Comparison of ENCODE assay signal across 17 cellular contexts in genomic region chr2:214839464-214839863, GRCh38. TPM values are rescaled to one million over a fixed set of nuclear protein-coding genes. Genes with fewer than 3 reads are reported as not detected.
DNase-seq lines count a peak whose midpoint lies in the region; ATAC-seq and TF ChIP-seq lines count a peak whose summit lies in the region.
"Had no signal": no experiment of that assay in that cellular context is flagged by ENCODE, and none has a peak within 500 bp of the region (broad histone marks: within the 10 kb centered on the region; RNA-seq: fewer than 3 reads in every experiment).

No MANE protein-coding gene starts in this region.

- no peak overlapping the region for H3K27ac Mint-ChIP-seq in natural killer cell treated with Interleukin-12 subunit alpha and Interleukin-12 subunit beta and Interleukin-15 and Interleukin-18, amount 100 ng/mL, for 72 hours
- H3K27ac Mint-ChIP-seq: activated naive CD4-positive, alpha-beta T cell treated with anti-CD3 and anti-CD28 coated beads for 36 hours had no signal

- H3K36me3 ChIP-seq in SJCRH30: no peaks in the 10 kb centered on the region
- H3K36me3 ChIP-seq: BLaER1, brain microvascular endothelial cell, ovary, spleen, suprapubic skin had no signal

- H3K36me3 Mint-ChIP-seq in natural killer cell treated with Interleukin-12 subunit alpha and Interleukin-12 subunit beta and Interleukin-15 and Interleukin-18, amount 100 ng/mL, for 72 hours: no peaks in the 10 kb centered on the region

- no peak overlapping the region for H3K4me3 ChIP-seq in NB4 (ENCODE audit: low read depth, low read length)
- no peak overlapping the region for H3K4me3 ChIP-seq in SJCRH30
- H3K4me3 ChIP-seq: BLaER1, ovary, spleen, suprapubic skin had no signal

- no peaks in the 10 kb centered on the region for H3K27me3 Mint-ChIP-seq in natural killer cell treated with Interleukin-12 subunit alpha and Interleukin-12 subunit beta and Interleukin-15 and Interleukin-18, amount 100 ng/mL, for 72 hours

- no peak for TF ChIP-seq CTCF in NB4 (IDR thresholded peaks at IDR 0.05; ENCODE audit: low read depth, low read length)

- CTCF ChIA-PET in HEK293T (lab: Yijun Ruan, JAX): no interaction called here

- peak; percentile 2 for DNase-seq in NB4 (ENCODE audit: low read depth)
- no peak for DNase-seq in natural killer cell treated with Interleukin-12 subunit alpha and Interleukin-12 subunit beta and Interleukin-15 and Interleukin-18, amount 100 ng/mL, for 72 hours (ENCODE audit: low spot score)
- DNase-seq in mesenteric fat pad (ENCODE audit: low spot score): no peak
- DNase-seq in HEK293T (ENCODE audit: extremely low spot score): no peak
- no peak for DNase-seq in SJCRH30
- DNase-seq: activated naive CD4-positive, alpha-beta T cell treated with anti-CD3 and anti-CD28 coated beads for 36 hours; brain microvascular endothelial cell; effector CD8-positive, alpha-beta T cell; NCI-H1436; NCI-H524; ovary; spleen had no signal

- H3K27ac ChIP-seq in SJCRH30: no peak overlapping the region
- H3K27ac ChIP-seq: BLaER1, brain microvascular endothelial cell, ovary, spleen, suprapubic skin had no signal

- TF ChIP-seq POLR2A in NB4 (IDR thresholded peaks at IDR 0.05; ENCODE audit: extremely low read depth, insufficient read length): no peak

- POLR2A ChIA-PET in HEK293T (lab: Yijun Ruan, JAX): no interaction called here

- no peaks in the 10 kb centered on the region for H3K27me3 ChIP-seq in SJCRH30
- H3K27me3 ChIP-seq: BLaER1, brain microvascular endothelial cell, ovary, spleen, suprapubic skin had no signal

- H3K4me3 Mint-ChIP-seq in natural killer cell treated with Interleukin-12 subunit alpha and Interleukin-12 subunit beta and Interleukin-15 and Interleukin-18, amount 100 ng/mL, for 72 hours: no peak overlapping the region
- H3K4me3 Mint-ChIP-seq: activated naive CD4-positive, alpha-beta T cell treated with anti-CD3 and anti-CD28 coated beads for 36 hours had no signal

- ATAC-seq in GM18868 (IDR thresholded peaks at IDR 0.05; ENCODE audit: unreplicated experiment): peak; percentile 87
- peak; percentile 85 for ATAC-seq in GM21528 (IDR thresholded peaks at IDR 0.05; ENCODE audit: low FRiP score, unreplicated experiment)
- ATAC-seq in HG03025 (IDR thresholded peaks at IDR 0.05; ENCODE audit: low FRiP score, unreplicated experiment): peak; percentile 78
- ATAC-seq in natural killer cell treated with Interleukin-12 subunit alpha and Interleukin-12 subunit beta and Interleukin-15 and Interleukin-18, amount 100 ng/mL, for 72 hours: no peak

- no peaks in the 10 kb centered on the region for H3K4me1 ChIP-seq in SJCRH30
- H3K4me1 ChIP-seq: BLaER1, spleen, suprapubic skin had no signal

- H3K4me1 Mint-ChIP-seq in natural killer cell treated with Interleukin-12 subunit alpha and Interleukin-12 subunit beta and Interleukin-15 and Interleukin-18, amount 100 ng/mL, for 72 hours (ENCODE audit: low read depth in 2 of 2): no peaks in the 10 kb centered on the region

- no peaks in the 10 kb centered on the region for H3K9me3 ChIP-seq in SJCRH30 (replicated peaks)
- H3K9me3 ChIP-seq: ovary, suprapubic skin had no signal

- H3K9me3 Mint-ChIP-seq in natural killer cell treated with Interleukin-12 subunit alpha and Interleukin-12 subunit beta and Interleukin-15 and Interleukin-18, amount 100 ng/mL, for 72 hours: no peaks in the 10 kb centered on the region
- H3K9me3 Mint-ChIP-seq: activated naive CD4-positive, alpha-beta T cell treated with anti-CD3 and anti-CD28 coated beads for 36 hours had no signal

TF ChIP-seq in HEK293T, 16 proteins besides CTCF, POLR2A, EP300 and RAD21:
- no peak for TF ChIP-seq TARDBP (IDR thresholded peaks at IDR 0.05)
- no peak for TF ChIP-seq LEF1 (IDR thresholded peaks at IDR 0.05; ENCODE audit: borderline replicate concordance)

RNA-seq across cellular contexts. Expression of gene BARD1, which starts 30.0 kb away (rescaled TPM):
- total RNA-seq in natural killer cell treated with Interleukin-12 subunit alpha and Interleukin-12 subunit beta and Interleukin-15 and Interleukin-18, amount 100 ng/mL, for 72 hours: 10 to 100 TPM; 23.4 to 52.1 TPM
- 6.5 TPM for total RNA-seq in mesenteric fat pad
- total RNA-seq in SJCRH30 (2014; rRNA removed; shearing (Covaris generic)): 38.8 and 47.6 TPM in 2 replicates

Comparison
In these comparisons a context has a peak if more than half of its experiments do, and no peak if none do; other contexts are left out.
1. ATAC-seq: peak in GM18868 (single experiment), GM21528 (single experiment) and HG03025 (single experiment); none in natural killer cell treated with Interleukin-12 subunit alpha and Interleukin-12 subunit beta and Interleukin-15 and Interleukin-18, amount 100 ng/mL, for 72 hours (0 of 2).